Comparison of ENCODE assay signal across 8 cellular contexts in genomic region chr12:120903818-120904773, GRCh38. TPM values are rescaled to one million over a fixed set of nuclear protein-coding genes. Genes with fewer than 3 reads are reported as not detected.
DNase-seq lines count a peak whose midpoint lies in the region; ATAC-seq, FAIRE-seq and TF ChIP-seq lines count a peak whose summit lies in the region.

A gene with protein sequence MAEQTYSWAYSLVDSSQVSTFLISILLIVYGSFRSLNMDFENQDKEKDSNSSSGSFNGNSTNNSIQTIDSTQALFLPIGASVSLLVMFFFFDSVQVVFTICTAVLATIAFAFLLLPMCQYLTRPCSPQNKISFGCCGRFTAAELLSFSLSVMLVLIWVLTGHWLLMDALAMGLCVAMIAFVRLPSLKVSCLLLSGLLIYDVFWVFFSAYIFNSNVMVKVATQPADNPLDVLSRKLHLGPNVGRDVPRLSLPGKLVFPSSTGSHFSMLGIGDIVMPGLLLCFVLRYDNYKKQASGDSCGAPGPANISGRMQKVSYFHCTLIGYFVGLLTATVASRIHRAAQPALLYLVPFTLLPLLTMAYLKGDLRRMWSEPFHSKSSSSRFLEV (minus strand): TSS chr12:120904358. CDS start chr12:120903867, 491 bp downstream.

- peak; percentile 6; the same call in 1 of the 2 replicates for TF ChIP-seq RAD21 in HepG2 (CRISPR knock-in tag; IDR thresholded peaks at IDR 0.05)

- TF ChIP-seq EP300 in HepG2 (IDR thresholded peaks at IDR 0.05; ENCODE audit: low read depth in 2 of 2, low read length in 2 of 2): no peak
- TF ChIP-seq EP300 in HepG2 (CRISPR knock-in tag; IDR thresholded peaks at IDR 0.05; ENCODE audit: borderline replicate concordance): 0 out of 2 replicates have a peak, but pooled peaks have one; percentile 38

- peaks cover 0 to 4% of the 10 kb centered on the region in 2 experiments; a peak in 1 of 5 replicates for H3K27me3 ChIP-seq in HepG2 (ENCODE audit: control insufficient read depth in 1 of 2, insufficient read depth in 2 of 2, low read length in 2 of 2)

- in situ Hi-C loops in HepG2 (cut with HindIII; ENCODE audit: extremely low pct_ligation_motif_present, low pct_unique_long_range_greater_than_20kb): no loop called here

- ATAC-seq in GM19372 (IDR thresholded peaks at IDR 0.05; ENCODE audit: low read depth, unreplicated experiment): peak; percentile 68
- peak; percentile 61 for ATAC-seq in HG03521 (IDR thresholded peaks at IDR 0.05; ENCODE audit: unreplicated experiment)
- peak; percentile 63 for ATAC-seq in HepG2

- peak within 1 kb of the TSS; percentile 81 for H3K9ac ChIP-seq in HepG2 (ENCODE audit: insufficient read depth, low read depth, low read length)

- peak within 1 kb of the TSS; percentile 85 for H3K27ac Mint-ChIP-seq in dendritic cell treated with granulocyte-macrophage colony-stimulating factor and Interleukin-4, amounts not matched to agents 40 ng/mL and 50 ng/mL, for 4 days

- intact Hi-C loops in dendritic cell treated with granulocyte-macrophage colony-stimulating factor and Interleukin-4, amounts not matched to agents 40 ng/mL and 50 ng/mL, for 4 days (cut with micrococcal nuclease): loop anchor here (2.0 to 5.0 kb wide), 2 partner anchors 33 to 47 kb away; no protein-coding TSS in a partner anchor
- intact Hi-C loops in HepG2 (cut with micrococcal nuclease; ENCODE audit: unreplicated experiment): loop anchor here (10.0 kb wide), 1 partner anchor 71 kb away; the partner anchor contains the start of gene HNF1A

- peak; percentile 29 to 96 (median 84) for DNase-seq in C1 segment of cervical spinal cord (lab: John Stamatoyannopoulos, UW)
- peak; percentile 98 for DNase-seq in NCI-H69 (lab: John Stamatoyannopoulos, UW)
- peak; percentile 89 for DNase-seq in activated CD4-positive, alpha-beta T cell treated with anti-CD3 and anti-CD28 coated beads, Interleukin-2, amount 50 U/mL, for 4 hours
- peak; percentile 75 for DNase-seq in HepG2 (ENCODE audit: low spot score)
- peak; percentile 87 for DNase-seq in stimulated activated CD4-positive, alpha-beta T cell treated with anti-CD3 and anti-CD28 coated beads, Interleukin-2, amount 100 ng/mL, for 4 hours (ENCODE audit: low read depth)

- peak; percentile 48 for TF ChIP-seq CTCF in HepG2 (CRISPR knock-in tag; IDR thresholded peaks at IDR 0.05)

- H3K4me2 ChIP-seq in HepG2 (ENCODE audit: low read depth, low read length): peak within 1 kb of the TSS; percentile 82

- no peaks in the 10 kb centered on the region for H3K27me3 Mint-ChIP-seq in dendritic cell treated with granulocyte-macrophage colony-stimulating factor and Interleukin-4, amounts not matched to agents 40 ng/mL and 50 ng/mL, for 4 days

- 0% methylated on average over 6 of the region's 119 CpGs for WGBS in HepG2 (ENCODE audit: low lambda C conversion rate)

- peaks cover 53% of the 10 kb centered on the region for H3K4me1 ChIP-seq in HepG2 (ENCODE audit: insufficient read depth, low read length)

- CTCF ChIA-PET in HepG2 (lab: Yijun Ruan, JAX; ENCODE audit: low intra/inter-chr PET ratio, low total read pairs): no interaction called here

- H3K4me3 ChIP-seq in HepG2 (replicated peaks in 1 of 3; ENCODE audit: insufficient read depth in 1 of 3, low read depth in 2 of 3, low read length in 3 of 3): peak within 1 kb of the TSS; percentile 96 to 98 (median 97)

- FAIRE-seq in HepG2 (lab: Jason Lieb, UNC): no peak

- H3K27ac ChIP-seq in HepG2 (ENCODE audit: extremely low read length, insufficient read depth, low read length): peak within 1 kb of the TSS; percentile 74

- POLR2A ChIA-PET in HepG2 (lab: Yijun Ruan, JAX): interaction anchor here (0.8 to 1.4 kb wide), 3 partner anchors 55 to 76 kb away, joined by 3 to 5 read pairs (median 4); partner anchors contain the start of gene HNF1A

- peaks cover 0 to 6% of the 10 kb centered on the region in 2 experiments; a peak in 1 of 5 replicates for H3K36me3 ChIP-seq in HepG2 (replicated peaks in 1 of 2; ENCODE audit: control insufficient read depth in 1 of 2, insufficient read depth in 2 of 2, low read length in 2 of 2)

- peaks cover 24% of the 10 kb centered on the region for H3K36me3 Mint-ChIP-seq in dendritic cell treated with granulocyte-macrophage colony-stimulating factor and Interleukin-4, amounts not matched to agents 40 ng/mL and 50 ng/mL, for 4 days (ENCODE audit: low read depth)

- peaks cover 42% of the 10 kb centered on the region for H3K4me1 Mint-ChIP-seq in dendritic cell treated with granulocyte-macrophage colony-stimulating factor and Interleukin-4, amounts not matched to agents 40 ng/mL and 50 ng/mL, for 4 days (ENCODE audit: low read depth)

- H3K9me3 Mint-ChIP-seq in dendritic cell treated with granulocyte-macrophage colony-stimulating factor and Interleukin-4, amounts not matched to agents 40 ng/mL and 50 ng/mL, for 4 days: no peaks in the 10 kb centered on the region

- BruUV-seq in HepG2 (replicated peaks; lab: Mats Ljungman, UMichigan): no TSS peak

- H3K4me3 Mint-ChIP-seq in dendritic cell treated with granulocyte-macrophage colony-stimulating factor and Interleukin-4, amounts not matched to agents 40 ng/mL and 50 ng/mL, for 4 days: peak within 1 kb of the TSS; percentile 98

- no peak within 1 kb of the TSS for H2AFZ ChIP-seq in HepG2 (ENCODE audit: low read length)

- peak; percentile 27 to 57; a peak in 2 of 4 replicates for TF ChIP-seq POLR2A in HepG2 (IDR thresholded peaks at IDR 0.05; ENCODE audit: insufficient read depth in 1 of 2, low read depth in 2 of 2, low read length in 2 of 2)

- peaks cover 14% of the 10 kb centered on the region for H4K20me1 ChIP-seq in HepG2 (ENCODE audit: insufficient read depth, low read length)

- peaks cover 36% of the 10 kb centered on the region for H3K79me2 ChIP-seq in HepG2 (ENCODE audit: insufficient read depth, low read length)

- H3K9me3 ChIP-seq in HepG2 (ENCODE audit: low read length): no peaks in the 10 kb centered on the region

TF ChIP-seq in HepG2, 621 proteins besides CTCF, POLR2A, EP300 and RAD21 (continues in another document):
- TF ChIP-seq, protein P1, sequence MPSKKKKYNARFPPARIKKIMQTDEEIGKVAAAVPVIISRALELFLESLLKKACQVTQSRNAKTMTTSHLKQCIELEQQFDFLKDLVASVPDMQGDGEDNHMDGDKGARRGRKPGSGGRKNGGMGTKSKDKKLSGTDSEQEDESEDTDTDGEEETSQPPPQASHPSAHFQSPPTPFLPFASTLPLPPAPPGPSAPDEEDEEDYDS (CRISPR knock-in tag; IDR thresholded peaks at IDR 0.05): peak; percentile 57; the same call in 1 of the 2 replicates
- TF ChIP-seq TFE3 (CRISPR knock-in tag; IDR thresholded peaks at IDR 0.05) (peak; percentile 93), ZNF569 (CRISPR knock-in tag; IDR thresholded peaks at IDR 0.05; ENCODE audit: borderline replicate concordance) (no peak), MXD1 (CRISPR knock-in tag; IDR thresholded peaks at IDR 0.05) (peak; percentile 7; the same call in 1 of the 2 replicates), MEIS1 (CRISPR knock-in tag; IDR thresholded peaks at IDR 0.05; ENCODE audit: borderline replicate concordance) (peak; percentile 83; the same call in 1 of the 2 replicates)

RNA-seq across cellular contexts. Expression of the gene that starts here (rescaled TPM):
- total RNA-seq in HepG2 (2016; rRNA removed; fragmentation: Illumina TruSeq; extraction: Trizol): 6.6 and 9.1 TPM in 2 replicates
- total RNA-seq in HepG2 (2016; cell fraction: cytosol; rRNA removed; fragmentation: Illumina TruSeq; extraction: Trizol; ENCODE audit: low read depth): 16.1 and 16.2 TPM in 2 replicates
- 5.8 and 9.4 TPM in 2 replicates for total RNA-seq in HepG2 (2016; cell fraction: insoluble cytoplasmic fraction; rRNA removed; fragmentation: Illumina TruSeq; extraction: Trizol)
- total RNA-seq in HepG2 (2016; cell fraction: membrane; rRNA removed; fragmentation: Illumina TruSeq; extraction: Trizol): 9.0 and 12.3 TPM in 2 replicates
- 11.6 and 15.6 TPM in 2 replicates for total RNA-seq in HepG2 (2016; cell fraction: nucleus; rRNA removed; fragmentation: Illumina TruSeq; extraction: Trizol)
- 8.9 and 10.8 TPM in 2 replicates for polyA plus RNA-seq in HepG2 (2011; rRNA removed)
- 9.6 and 10.2 TPM in 2 replicates for polyA plus RNA-seq in HepG2 (2011; cell fraction: cytosol; rRNA removed)
- polyA plus RNA-seq in HepG2 (2011; cell fraction: nucleus; rRNA removed): 8.3 and 9.2 TPM in 2 replicates
- polyA plus RNA-seq in HepG2 (2012): 15.1 and 20.8 TPM in 2 replicates
- 10.5 and 11.9 TPM in 2 replicates for polyA plus RNA-seq in HepG2 (2016; cell fraction: cytosol; fragmentation: Illumina TruSeq; extraction: Trizol; ENCODE audit: low read depth)
- 20.3 and 26.4 TPM in 2 replicates for polyA plus RNA-seq in HepG2 (2016; cell fraction: insoluble cytoplasmic fraction; fragmentation: Illumina TruSeq; extraction: Trizol; ENCODE audit: low read depth)
- 27.5 and 28.3 TPM in 2 replicates for polyA plus RNA-seq in HepG2 (2016; cell fraction: membrane; fragmentation: Illumina TruSeq; extraction: Trizol; ENCODE audit: low read depth)
- 33.3 and 34.0 TPM in 2 replicates for polyA plus RNA-seq in HepG2 (2016; cell fraction: nucleus; fragmentation: Illumina TruSeq; extraction: Trizol; ENCODE audit: insufficient read depth, low read depth)
- polyA minus RNA-seq in HepG2 (2011; rRNA and poly(A)+ RNA removed; ENCODE audit: low replicate concordance): 42.1 and 63.4 TPM in 2 replicates
- polyA minus RNA-seq in HepG2 (2011; cell fraction: cytosol; rRNA and poly(A)+ RNA removed): 18.7 and 19.3 TPM in 2 replicates
- 14.2 and 16.1 TPM in 2 replicates for polyA minus RNA-seq in HepG2 (2011; cell fraction: nucleus; rRNA and poly(A)+ RNA removed)

Comparison
In these comparisons a context has a peak if more than half of its experiments do, and no peak if none do; other contexts are left out.
1. Peak in every context shown above with its lines: DNase-seq, ATAC-seq, H3K4me3 ChIP-seq and H3K27ac ChIP-seq.